8 cellular contexts compared by ENCODE assay signal in genomic region chr9:136488247-136489214, GRCh38. TPM values are rescaled to one million over a fixed set of nuclear protein-coding genes. Genes with fewer than 3 reads are reported as not detected.
A peak's percentile ranks its signal among the peaks of the same experiment; 100 is the strongest.
DNase-seq lines count a peak whose midpoint lies in the region; ATAC-seq and TF ChIP-seq lines count a peak whose summit lies in the region.

No MANE protein-coding gene starts in this region.

- H3K4me3 Mint-ChIP-seq in activated CD8-positive, alpha-beta T cell treated with anti-CD3 and anti-CD28 coated beads, Interleukin-2, amount 10 ng/mL, durations not matched to agents 7 days and 5 days: no peak overlapping the region
- H3K4me3 Mint-ChIP-seq in mesothelial cell of epicardium: no peak overlapping the region

- H3K27ac Mint-ChIP-seq in activated CD8-positive, alpha-beta T cell treated with anti-CD3 and anti-CD28 coated beads, Interleukin-2, amount 10 ng/mL, durations not matched to agents 7 days and 5 days: no peak overlapping the region
- H3K27ac Mint-ChIP-seq in mesothelial cell of epicardium: no peak overlapping the region

- H3K4me1 Mint-ChIP-seq in activated CD8-positive, alpha-beta T cell treated with anti-CD3 and anti-CD28 coated beads, Interleukin-2, amount 10 ng/mL, durations not matched to agents 7 days and 5 days (ENCODE audit: low read depth): peaks cover 8% of the 10 kb centered on the region
- peaks cover 6% of the 10 kb centered on the region for H3K4me1 Mint-ChIP-seq in mesothelial cell of epicardium

- POLR2A ChIA-PET in activated CD8-positive, alpha-beta T cell treated with anti-CD3 and anti-CD28 coated beads, Interleukin-2, amount 10 ng/mL, durations not matched to agents 7 days and 5 days (lab: Charles Lee): no interaction called here

- DNase-seq in NCI-H2081 (lab: John Stamatoyannopoulos, UW) (peak; percentile 35 to 44), NCI-H2081 treated with DMSO at 0.1 percent for 48 hours (lab: John Stamatoyannopoulos, UW) (no peak), NCI-H460 (ENCODE audit: extremely low read depth, low read depth) (peak; percentile 48), mesothelial cell of epicardium (ENCODE audit: low spot score in 2 of 2, unreplicated experiment in 2 of 2) (peak in 1 of 2 experiments; percentile 89), foreskin melanocyte (no peak)
- DNase-seq in activated CD8-positive, alpha-beta T cell treated with anti-CD3 and anti-CD28 coated beads, Interleukin-2, amount 10 ng/mL, durations not matched to agents 7 days and 5 days: peak; percentile 81
- DNase-seq in effector CD4-positive, alpha-beta T cell: peak; percentile 71
- peak; percentile 87 for DNase-seq in stimulated activated CD8-positive, alpha-beta memory T cell treated with anti-CD3 and anti-CD28 coated beads, Interleukin-4, amount 100 ng/mL, for 48 hours

- H3K9me3 Mint-ChIP-seq in activated CD8-positive, alpha-beta T cell treated with anti-CD3 and anti-CD28 coated beads, Interleukin-2, amount 10 ng/mL, durations not matched to agents 7 days and 5 days (ENCODE audit: insufficient read depth): no peaks in the 10 kb centered on the region
- no peaks in the 10 kb centered on the region for H3K9me3 Mint-ChIP-seq in mesothelial cell of epicardium

- peak; percentile 34 for ATAC-seq in activated CD8-positive, alpha-beta T cell treated with anti-CD3 and anti-CD28 coated beads, Interleukin-2, amount 10 ng/mL, durations not matched to agents 7 days and 5 days

- no peaks in the 10 kb centered on the region for H3K27me3 Mint-ChIP-seq in activated CD8-positive, alpha-beta T cell treated with anti-CD3 and anti-CD28 coated beads, Interleukin-2, amount 10 ng/mL, durations not matched to agents 7 days and 5 days (ENCODE audit: low read depth)
- no peaks in the 10 kb centered on the region for H3K27me3 Mint-ChIP-seq in mesothelial cell of epicardium (ENCODE audit: low read depth)

- no peaks in the 10 kb centered on the region for H3K36me3 Mint-ChIP-seq in activated CD8-positive, alpha-beta T cell treated with anti-CD3 and anti-CD28 coated beads, Interleukin-2, amount 10 ng/mL, durations not matched to agents 7 days and 5 days (ENCODE audit: low read depth)
- H3K36me3 Mint-ChIP-seq in mesothelial cell of epicardium: peaks cover 4% of the 10 kb centered on the region

- CTCF ChIA-PET in activated CD8-positive, alpha-beta T cell treated with anti-CD3 and anti-CD28 coated beads, Interleukin-2, amount 10 ng/mL, durations not matched to agents 7 days and 5 days (lab: Charles Lee): interaction anchor here (0.7 to 7.2 kb wide), 11 partner anchors 45 to 176 kb away, joined by 3 to 55 read pairs (median 5); no protein-coding TSS in a partner anchor

- peak; percentile 95 for TF ChIP-seq CTCF in mesothelial cell of epicardium (IDR thresholded peaks at IDR 0.05; ENCODE audit: unreplicated experiment)

RNA-seq across cellular contexts. Expression of gene SEC16A, which starts 5.7 kb away (rescaled TPM):
- 26.3 and 29.2 TPM in 2 replicates for total RNA-seq in NCI-H460 (2014; rRNA removed; shearing (Covaris generic))
- polyA plus RNA-seq in NCI-H460 (2014; cell fraction: nucleus; rRNA removed): 32.7 and 55.8 TPM in 2 replicates
- 10 to 100 TPM; 86.8 to 89.2 TPM for total RNA-seq in activated CD8-positive, alpha-beta T cell treated with anti-CD3 and anti-CD28 coated beads, Interleukin-2, amount 10 ng/mL, durations not matched to agents 7 days and 5 days
- 89.9 to 92.2 TPM (median 90.2 TPM) in 3 replicates for total RNA-seq in mesothelial cell of epicardium

RNA-seq across cellular contexts. Expression of gene INPP5E, which starts 48.9 kb away (rescaled TPM):
- total RNA-seq in NCI-H460 (2014; rRNA removed; shearing (Covaris generic)): 8.6 and 9.6 TPM in 2 replicates
- polyA plus RNA-seq in NCI-H460 (2014; cell fraction: nucleus; rRNA removed): 39.0 and 42.5 TPM in 2 replicates
- total RNA-seq in activated CD8-positive, alpha-beta T cell treated with anti-CD3 and anti-CD28 coated beads, Interleukin-2, amount 10 ng/mL, durations not matched to agents 7 days and 5 days: 10 to 100 TPM; 16.8 to 18.2 TPM
- total RNA-seq in mesothelial cell of epicardium: 22.1 to 24.6 TPM (median 23.3 TPM) in 3 replicates

RNA-seq across cellular contexts. Expression of gene NOTCH1, which starts 57.3 kb away (rescaled TPM):
- total RNA-seq in NCI-H460 (2014; rRNA removed; shearing (Covaris generic)): 8.0 and 12.5 TPM in 2 replicates
- 12.2 and 13.2 TPM in 2 replicates for polyA plus RNA-seq in NCI-H460 (2014; cell fraction: nucleus; rRNA removed)
- 10 to 100 TPM; 86.6 to 94.1 TPM for total RNA-seq in activated CD8-positive, alpha-beta T cell treated with anti-CD3 and anti-CD28 coated beads, Interleukin-2, amount 10 ng/mL, durations not matched to agents 7 days and 5 days
- total RNA-seq in mesothelial cell of epicardium: 104 to 107 TPM (median 104 TPM) in 3 replicates

Comparison
In these comparisons a context has a peak if more than half of its experiments do, and no peak if none do; other contexts are left out.
1. DNase-seq: peak in NCI-H2081 (2 of 2), NCI-H460 (single experiment), activated CD8-positive, alpha-beta T cell treated with anti-CD3 and anti-CD28 coated beads, Interleukin-2, amount 10 ng/mL, durations not matched to agents 7 days and 5 days (single experiment), effector CD4-positive, alpha-beta T cell (single experiment) and stimulated activated CD8-positive, alpha-beta memory T cell treated with anti-CD3 and anti-CD28 coated beads, Interleukin-4, amount 100 ng/mL, for 48 hours (single experiment); none in NCI-H2081 treated with DMSO at 0.1 percent for 48 hours (single experiment) and foreskin melanocyte (single experiment).